ENCODE assay signal across 27 cellular contexts in the genomic region with DNA sequence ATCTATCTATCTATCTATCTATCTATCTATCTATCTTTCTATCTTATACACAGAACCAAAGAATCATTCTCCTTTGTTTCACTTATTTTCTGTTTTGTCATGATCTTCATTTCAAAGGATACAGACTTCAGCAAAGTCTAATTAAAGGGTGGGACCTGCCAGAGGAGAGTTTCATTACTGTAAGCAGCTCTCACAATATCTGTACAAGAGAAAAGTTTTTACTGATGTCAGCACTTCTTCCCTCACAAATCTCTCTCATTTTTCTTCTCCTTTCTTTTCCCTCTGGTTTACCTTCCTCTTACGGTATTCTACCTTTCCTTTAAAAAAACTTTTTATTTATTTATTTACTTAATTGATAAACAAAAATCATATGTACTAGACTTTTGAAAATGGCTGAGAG.
"Had no signal": no experiment of that assay in that cellular context is flagged by ENCODE, and none has a peak within 500 bp of the region (broad histone marks: within the 10 kb centered on the region; RNA-seq: fewer than 3 reads in every experiment).

No MANE protein-coding gene starts in this region.

- H3K4me3 Mint-ChIP-seq: activated CD4-positive, alpha-beta memory T cell treated with anti-CD3 and anti-CD28 coated beads, Interleukin-2, amount 10 ng/mL, durations not matched to agents 7 days and 5 days; activated CD4-positive, alpha-beta T cell treated with anti-CD3 and anti-CD28 coated beads for 36 hours; activated CD4-positive, alpha-beta T cell treated with anti-CD3 and anti-CD28 coated beads, Interleukin-2, amount 10 ng/mL, durations not matched to agents 24 days and 14 days; activated naive CD4-positive, alpha-beta T cell treated with anti-CD3 and anti-CD28 coated beads, Interleukin-2, amount 10 ng/mL, durations not matched to agents 7 days and 5 days; activated T-cell treated with anti-CD3 and anti-CD28 coated beads, Interleukin-2, amount 50 U/mL, for 24 hours; activated T-cell treated with anti-CD3 and anti-CD28 coated beads, Interleukin-2, amount 50 U/mL, for 72 hours; central memory CD8-positive, alpha-beta T cell; dendritic cell treated with granulocyte-macrophage colony-stimulating factor and Interleukin-4, amounts not matched to agents 40 ng/mL and 50 ng/mL, for 4 days; endodermal cell had no signal

- H3K9me3 Mint-ChIP-seq: activated CD4-positive, alpha-beta memory T cell treated with anti-CD3 and anti-CD28 coated beads, Interleukin-2, amount 10 ng/mL, durations not matched to agents 7 days and 5 days; activated CD4-positive, alpha-beta T cell treated with anti-CD3 and anti-CD28 coated beads, Interleukin-2, amount 10 ng/mL, durations not matched to agents 24 days and 14 days; activated naive CD4-positive, alpha-beta T cell treated with anti-CD3 and anti-CD28 coated beads, Interleukin-2, amount 10 ng/mL, durations not matched to agents 7 days and 5 days; activated T-cell treated with anti-CD3 and anti-CD28 coated beads, Interleukin-2, amount 50 U/mL, for 24 hours; central memory CD8-positive, alpha-beta T cell; dendritic cell treated with granulocyte-macrophage colony-stimulating factor and Interleukin-4, amounts not matched to agents 40 ng/mL and 50 ng/mL, for 4 days; endodermal cell had no signal

- H3K27ac ChIP-seq: brain microvascular endothelial cell, coronary artery had no signal

- H3K36me3 ChIP-seq: brain microvascular endothelial cell had no signal

- H3K27me3 ChIP-seq: brain microvascular endothelial cell, dorsolateral prefrontal cortex had no signal

- H3K4me1 Mint-ChIP-seq: activated CD4-positive, alpha-beta memory T cell treated with anti-CD3 and anti-CD28 coated beads, Interleukin-2, amount 10 ng/mL, durations not matched to agents 7 days and 5 days; activated CD4-positive, alpha-beta T cell treated with anti-CD3 and anti-CD28 coated beads for 36 hours; activated CD4-positive, alpha-beta T cell treated with anti-CD3 and anti-CD28 coated beads, Interleukin-2, amount 10 ng/mL, durations not matched to agents 24 days and 14 days; activated naive CD4-positive, alpha-beta T cell treated with anti-CD3 and anti-CD28 coated beads, Interleukin-2, amount 10 ng/mL, durations not matched to agents 7 days and 5 days; central memory CD8-positive, alpha-beta T cell had no signal

- DNase-seq: activated CD4-positive, alpha-beta memory T cell treated with anti-CD3 and anti-CD28 coated beads, Interleukin-2, amount 10 ng/mL, durations not matched to agents 7 days and 5 days; activated CD4-positive, alpha-beta T cell treated with anti-CD3 and anti-CD28 coated beads for 36 hours; activated CD4-positive, alpha-beta T cell treated with anti-CD3 and anti-CD28 coated beads, Interleukin-2, amount 10 ng/mL, durations not matched to agents 24 days and 14 days; activated CD4-positive, alpha-beta T cell treated with anti-CD3 and anti-CD28 coated beads, Interleukin-2, amount 50 U/mL, for 4 hours; activated CD4-positive, CD25-positive, alpha-beta regulatory T cell; activated CD4-positive, CD25-positive, alpha-beta regulatory T cell treated with anti-CD3 and anti-CD28 coated beads, Interleukin-2, amount 50 U/mL, for 72 hours; activated CD8-positive, alpha-beta memory T cell treated with anti-CD3 and anti-CD28 coated beads, Interleukin-2, amount 50 U/mL, for 48 hours; activated gamma-delta T cell; activated naive CD4-positive, alpha-beta T cell; activated naive CD4-positive, alpha-beta T cell treated with anti-CD3 and anti-CD28 coated beads, Interleukin-2, amount 10 ng/mL, durations not matched to agents 7 days and 5 days; activated T-cell treated with anti-CD3 and anti-CD28 coated beads for 4 hours; activated T-cell treated with anti-CD3 and anti-CD28 coated beads, Interleukin-2, amount 50 U/mL, for 24 hours; activated T-cell treated with anti-CD3 and anti-CD28 coated beads, Interleukin-2, amount 50 U/mL, for 72 hours; amniotic stem cell; anterior cingulate cortex; brain microvascular endothelial cell; dorsolateral prefrontal cortex; effector memory CD4-positive, alpha-beta T cell; endodermal cell; foreskin fibroblast; head of caudate nucleus; T-helper 2 cell had no signal

- ATAC-seq: activated CD4-positive, alpha-beta T cell treated with anti-CD3 and anti-CD28 coated beads for 36 hours; activated naive CD4-positive, alpha-beta T cell treated with anti-CD3 and anti-CD28 coated beads, Interleukin-2, amount 50 U/mL, for 72 hours; activated T-cell treated with anti-CD3 and anti-CD28 coated beads, Interleukin-2, amount 50 U/mL, for 72 hours; esophagus mucosa had no signal

- H3K4me3 ChIP-seq: coronary artery, dorsolateral prefrontal cortex had no signal

- H3K36me3 Mint-ChIP-seq: activated naive CD4-positive, alpha-beta T cell treated with anti-CD3 and anti-CD28 coated beads, Interleukin-2, amount 10 ng/mL, durations not matched to agents 7 days and 5 days; activated naive CD4-positive, alpha-beta T cell treated with anti-CD3 and anti-CD28 coated beads, Interleukin-2, amount 50 U/mL, for 72 hours had no signal

- H3K27ac Mint-ChIP-seq: activated CD4-positive, alpha-beta memory T cell treated with anti-CD3 and anti-CD28 coated beads, Interleukin-2, amount 10 ng/mL, durations not matched to agents 7 days and 5 days; activated CD4-positive, alpha-beta T cell treated with anti-CD3 and anti-CD28 coated beads for 36 hours; activated CD4-positive, alpha-beta T cell treated with anti-CD3 and anti-CD28 coated beads, Interleukin-2, amount 10 ng/mL, durations not matched to agents 24 days and 14 days; activated naive CD4-positive, alpha-beta T cell treated with anti-CD3 and anti-CD28 coated beads, Interleukin-2, amount 10 ng/mL, durations not matched to agents 7 days and 5 days; activated naive CD4-positive, alpha-beta T cell treated with anti-CD3 and anti-CD28 coated beads, Interleukin-2, amount 50 U/mL, for 72 hours; activated T-cell treated with anti-CD3 and anti-CD28 coated beads, Interleukin-2, amount 50 U/mL, for 24 hours; activated T-cell treated with anti-CD3 and anti-CD28 coated beads, Interleukin-2, amount 50 U/mL, for 72 hours; dendritic cell treated with granulocyte-macrophage colony-stimulating factor and Interleukin-4, amounts not matched to agents 40 ng/mL and 50 ng/mL, for 4 days; endodermal cell had no signal

- H3K27me3 Mint-ChIP-seq: activated CD4-positive, alpha-beta memory T cell treated with anti-CD3 and anti-CD28 coated beads, Interleukin-2, amount 10 ng/mL, durations not matched to agents 7 days and 5 days; activated CD4-positive, alpha-beta T cell treated with anti-CD3 and anti-CD28 coated beads, Interleukin-2, amount 10 ng/mL, durations not matched to agents 24 days and 14 days; activated naive CD4-positive, alpha-beta T cell treated with anti-CD3 and anti-CD28 coated beads, Interleukin-2, amount 10 ng/mL, durations not matched to agents 7 days and 5 days; activated T-cell treated with anti-CD3 and anti-CD28 coated beads, Interleukin-2, amount 50 U/mL, for 24 hours; central memory CD8-positive, alpha-beta T cell; dendritic cell treated with granulocyte-macrophage colony-stimulating factor and Interleukin-4, amounts not matched to agents 40 ng/mL and 50 ng/mL, for 4 days had no signal
